ENCODE assay signal across 11 cellular contexts in the genomic region with DNA sequence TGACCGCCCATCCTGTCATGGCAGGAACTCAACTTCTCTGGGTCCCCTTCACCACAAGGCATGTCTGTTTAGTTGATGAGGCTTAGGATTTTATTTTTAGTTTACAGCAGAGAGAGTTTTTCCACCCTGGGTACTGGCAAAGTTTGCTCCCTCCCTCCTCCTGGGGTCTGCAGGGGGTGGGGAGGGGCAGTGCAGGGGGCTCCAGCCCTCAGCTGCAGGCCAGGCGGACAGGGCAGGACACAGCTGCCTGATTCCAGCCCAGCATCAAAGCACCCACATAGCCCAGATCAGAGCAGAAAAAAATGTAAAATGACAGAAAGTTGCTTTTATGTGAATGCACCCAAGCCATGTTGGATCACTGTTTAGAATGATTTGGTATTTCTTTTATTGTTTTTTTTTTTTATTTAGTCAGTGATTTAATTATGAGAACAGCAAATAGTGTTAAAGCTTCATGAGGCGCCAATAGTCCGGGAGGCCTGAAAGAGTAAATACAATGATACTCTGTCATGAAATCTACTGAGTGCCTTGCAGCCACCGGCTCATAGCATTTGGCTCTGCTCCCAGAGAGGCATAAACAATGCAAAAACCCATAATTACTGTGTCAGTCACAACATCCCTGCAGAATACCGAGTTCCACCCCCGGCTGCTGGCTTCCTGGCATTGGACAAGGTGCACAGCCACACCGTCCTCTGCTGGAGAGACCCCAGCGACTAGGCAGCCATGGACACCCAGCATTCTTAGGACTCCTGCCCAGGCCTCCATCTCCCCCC.
A peak's percentile ranks its signal among the peaks of the same experiment; 100 is the strongest.
DNase-seq lines count a peak whose midpoint lies in the region; ATAC-seq, FAIRE-seq and TF ChIP-seq lines count a peak whose summit lies in the region.
"Had no signal": no experiment of that assay in that cellular context is flagged by ENCODE, and none has a peak within 500 bp of the region (broad histone marks: within the 10 kb centered on the region; RNA-seq: fewer than 3 reads in every experiment).

No MANE protein-coding gene starts in this region.

- H3K27me3 ChIP-seq in smooth muscle cell (ENCODE audit: low read depth): no peaks in the 10 kb centered on the region

- H3K9me3 ChIP-seq in smooth muscle cell (replicated peaks; ENCODE audit: low read depth): no peaks in the 10 kb centered on the region

- no peak overlapping the region for H3K4me3 ChIP-seq in smooth muscle cell

- no peak overlapping the region for H2AFZ ChIP-seq in smooth muscle cell (ENCODE audit: low read depth)

- H3F3A ChIP-seq in smooth muscle cell (ENCODE audit: low read depth): no peaks in the 10 kb centered on the region

- peaks cover 14% of the 10 kb centered on the region for H3K4me1 ChIP-seq in smooth muscle cell (ENCODE audit: low read depth)

- TF ChIP-seq CTCF in smooth muscle cell (IDR thresholded peaks at IDR 0.05; ENCODE audit: borderline replicate concordance, insufficient read depth, poor library complexity, severe bottlenecking): no peak

- no peaks in the 10 kb centered on the region for H4K20me1 ChIP-seq in smooth muscle cell (ENCODE audit: low read depth)

- H3K79me2 ChIP-seq in smooth muscle cell (ENCODE audit: low read depth): no peaks in the 10 kb centered on the region

- H3K27ac ChIP-seq in smooth muscle cell (ENCODE audit: low read depth): no peak overlapping the region

- H3K4me2 ChIP-seq in smooth muscle cell: peak overlapping the region; percentile 62

- FAIRE-seq in H54 (lab: Jason Lieb, UNC): no peak

- peak; percentile 20 for DNase-seq in HT1080 (ENCODE audit: low read depth)
- peak; percentile 75 for DNase-seq in RPMI7951 (ENCODE audit: low read depth)
- peak; percentile 86 for DNase-seq in globus pallidus (ENCODE audit: low spot score)
- DNase-seq in smooth muscle cell (lab: John Stamatoyannopoulos, UW; ENCODE audit: unreplicated experiment): no peak
- no peak for DNase-seq in H54 (ENCODE audit: insufficient read length, low spot score)
- no peak for DNase-seq in KG1 (lab: John Stamatoyannopoulos, UW)
- DNase-seq in GOT3 (lab: John Stamatoyannopoulos, UW): no peak
- DNase-seq: effector CD4-positive, alpha-beta T cell; naive B cell; NCI-H226 had no signal

- WGBS in smooth muscle cell (ENCODE audit: low lambda C conversion rate): 50% methylated on average over 9 of the region's 9 CpGs

- H3K9ac ChIP-seq in smooth muscle cell (ENCODE audit: low read depth): no peak overlapping the region

- no peak for ATAC-seq in GM18858 (IDR thresholded peaks at IDR 0.05; ENCODE audit: unreplicated experiment)

- no peak for TF ChIP-seq POLR2A in H54 (IDR thresholded peaks at IDR 0.05; ENCODE audit: low read depth, low read length)

- no peaks in the 10 kb centered on the region for H3K36me3 ChIP-seq in smooth muscle cell (ENCODE audit: low read depth)

Comparison
In these comparisons a context has a peak if more than half of its experiments do, and no peak if none do; other contexts are left out.
1. DNase-seq: peak in HT1080 (single experiment), RPMI7951 (single experiment) and globus pallidus (single experiment); none in smooth muscle cell (single experiment), H54 (single experiment), KG1 (single experiment) and GOT3 (single experiment).